28 cellular contexts compared by ENCODE assay signal in genomic region chr2:211376410-211376809, GRCh38.
"Had no signal": no experiment of that assay in that cellular context is flagged by ENCODE, and none has a peak within 500 bp of the region (broad histone marks: within the 10 kb centered on the region; RNA-seq: fewer than 3 reads in every experiment).

No MANE protein-coding gene starts in this region.

- ATAC-seq: effector memory CD8-positive, alpha-beta T cell; esophagus mucosa; left lobe of liver; lower lobe of right lung; mucosa of descending colon; right cardiac atrium; stimulated activated naive CD8-positive, alpha-beta T cell treated with anti-CD3 and anti-CD28 coated beads, Interleukin-15, Interleukin-2, amounts not matched to agents 100 U/mL and 50 U/mL, for 24 hours had no signal

- H2AFZ ChIP-seq: hepatocyte, parathyroid adenoma had no signal

- H3K27ac ChIP-seq: dorsolateral prefrontal cortex, hepatocyte, lower lobe of right lung, parathyroid adenoma, upper lobe of left lung had no signal

- H3K4me1 ChIP-seq: lower lobe of right lung, parathyroid adenoma, upper lobe of left lung had no signal

- FAIRE-seq: astrocyte, colon, endothelial cell of umbilical vein, TTC549 had no signal

- H3K79me2 ChIP-seq: hepatocyte, parathyroid adenoma had no signal

- H3K4me2 ChIP-seq: hepatocyte had no signal

- H3K4me3 ChIP-seq: dorsolateral prefrontal cortex, hepatocyte, lower lobe of right lung, mucosa of descending colon, upper lobe of left lung had no signal

- DNase-seq: activated CD8-positive, alpha-beta memory T cell treated with anti-CD3 and anti-CD28 coated beads for 24 hours; activated CD8-positive, alpha-beta memory T cell treated with anti-CD3 and anti-CD28 coated beads, Interleukin-2, amount 50 U/mL, for 4 hours; activated naive CD4-positive, alpha-beta T cell; activated naive CD8-positive, alpha-beta T cell treated with anti-CD3 and anti-CD28 coated beads for 36 hours; activated T-cell treated with anti-CD3 and anti-CD28 coated beads, Interleukin-2, amount 50 U/mL, for 24 hours; central memory CD4-positive, alpha-beta T cell; dorsolateral prefrontal cortex; effector memory CD8-positive, alpha-beta T cell; foreskin melanocyte; glutamatergic neuron; immature natural killer cell; lower lobe of right lung; mesendoderm; mucosa of descending colon; nephron progenitor cell; nucleus accumbens; right cardiac atrium; stimulated activated CD4-positive, alpha-beta T cell treated with anti-CD3 and anti-CD28 coated beads, Interleukin-4, amount 100 ng/mL, for 4 hours; stimulated activated naive CD8-positive, alpha-beta T cell treated with anti-CD3 and anti-CD28 coated beads, Interleukin-15, Interleukin-2, amounts not matched to agents 100 U/mL and 50 U/mL, for 24 hours; upper lobe of left lung had no signal

- H3K36me3 ChIP-seq: lower lobe of right lung, upper lobe of left lung had no signal

- H3K9ac ChIP-seq: parathyroid adenoma had no signal

- H3K27me3 ChIP-seq: dorsolateral prefrontal cortex, hepatocyte, upper lobe of left lung had no signal

- H3K9me3 ChIP-seq: lower lobe of right lung, mucosa of descending colon, upper lobe of left lung had no signal
